11 cellular contexts compared by ENCODE assay signal in the genomic region with DNA sequence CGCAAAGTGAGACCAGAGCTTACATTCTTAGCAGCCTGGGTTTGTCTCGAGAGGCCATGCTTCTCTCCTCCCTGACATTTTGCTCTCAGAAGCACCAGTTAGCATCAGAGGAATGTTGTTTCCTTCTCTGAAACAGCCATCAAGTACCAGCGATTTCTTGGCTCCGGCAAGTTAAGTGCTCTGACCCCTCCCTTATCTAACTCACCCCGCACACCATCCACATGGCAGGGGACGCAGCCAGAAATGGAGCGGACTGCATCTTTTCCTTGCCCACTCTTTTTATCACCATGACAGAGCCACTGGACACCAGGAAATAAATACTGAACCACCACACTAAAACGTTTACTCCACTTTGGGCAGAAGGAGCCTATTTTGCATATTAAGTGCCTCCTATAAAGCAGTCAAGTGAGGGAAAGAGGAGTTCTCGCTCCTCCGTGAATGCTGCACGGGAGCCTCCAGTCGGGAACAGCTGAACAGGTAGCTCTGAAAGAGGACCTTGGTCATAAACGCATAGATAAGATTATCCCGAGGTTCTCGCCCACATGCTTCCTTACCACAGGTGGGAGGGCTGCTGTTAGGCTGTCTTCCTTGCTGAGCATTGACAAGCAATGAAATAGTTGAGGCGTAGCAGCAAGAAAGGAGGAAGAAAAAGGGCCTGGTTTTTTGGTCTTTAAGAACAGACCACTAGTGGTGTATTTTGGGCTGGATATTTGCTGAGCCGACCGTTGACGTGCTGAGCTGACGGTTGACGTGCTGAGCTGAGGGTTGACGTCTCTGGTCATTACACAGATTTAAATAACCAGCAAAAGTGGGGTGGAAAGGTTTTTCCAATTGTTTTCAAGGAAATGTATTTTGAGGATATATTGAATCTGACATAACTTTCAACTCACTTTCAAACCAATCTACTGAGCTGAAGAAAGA.
DNase-seq lines count a peak whose midpoint lies in the region; ATAC-seq and TF ChIP-seq lines count a peak whose summit lies in the region.
"Had no signal": no experiment of that assay in that cellular context is flagged by ENCODE, and none has a peak within 500 bp of the region (broad histone marks: within the 10 kb centered on the region; RNA-seq: fewer than 3 reads in every experiment).

No MANE protein-coding gene starts in this region.

- no peak for TF ChIP-seq EP300 in ovary (IDR thresholded peaks at IDR 0.05)

- peak overlapping the region in 2 of 4 donors; percentile 68 to 86 for H3K4me3 Mint-ChIP-seq in CD4-positive, CD25-positive, alpha-beta regulatory T cell
- no peak overlapping the region for H3K4me3 Mint-ChIP-seq in activated naive CD8-positive, alpha-beta T cell treated with anti-CD3 and anti-CD28 coated beads for 36 hours
- H3K4me3 Mint-ChIP-seq: activated CD8-positive, alpha-beta memory T cell treated with anti-CD3 and anti-CD28 coated beads, Interleukin-2, amount 10 ng/mL, durations not matched to agents 7 days and 5 days had no signal

- H3K4me1 ChIP-seq in CD4-positive, CD25-positive, alpha-beta regulatory T cell (ENCODE audit: control insufficient read depth, insufficient read depth, low read length, poor library complexity, severe bottlenecking), result peaks cover 14% of the 10 kb centered on the region
- peaks cover 48% of the 10 kb centered on the region for H3K4me1 ChIP-seq in left ventricle myocardium inferior
- H3K4me1 ChIP-seq in ovary (ENCODE audit: insufficient read depth), result peaks cover 11% of the 10 kb centered on the region

- H3K4me1 Mint-ChIP-seq in CD4-positive, CD25-positive, alpha-beta regulatory T cell, result peaks cover 9 to 25% (median 19%) of the 10 kb centered on the region in 4 donors
- peaks cover 34% of the 10 kb centered on the region for H3K4me1 Mint-ChIP-seq in activated naive CD8-positive, alpha-beta T cell treated with anti-CD3 and anti-CD28 coated beads for 36 hours

- DNase-seq in CD4-positive, CD25-positive, alpha-beta regulatory T cell, result no peak
- no peak for DNase-seq in activated naive CD8-positive, alpha-beta T cell treated with anti-CD3 and anti-CD28 coated beads for 36 hours
- DNase-seq in left ventricle myocardium inferior, result no peak
- peak; percentile 26 to 48 (median 34) for DNase-seq in ovary
- DNase-seq in OCI-M1 (lab: John Stamatoyannopoulos, UW), result no peak
- DNase-seq in SIG-M5 (lab: John Stamatoyannopoulos, UW), result no peak
- DNase-seq: activated CD8-positive, alpha-beta memory T cell treated with anti-CD3 and anti-CD28 coated beads, Interleukin-2, amount 10 ng/mL, durations not matched to agents 7 days and 5 days; effector CD8-positive, alpha-beta T cell had no signal

- H3K9me3 Mint-ChIP-seq in CD4-positive, CD25-positive, alpha-beta regulatory T cell, result no peaks in the 10 kb centered on the region
- H3K9me3 Mint-ChIP-seq in activated naive CD8-positive, alpha-beta T cell treated with anti-CD3 and anti-CD28 coated beads for 36 hours, result no peaks in the 10 kb centered on the region

- H3K27me3 ChIP-seq in CD4-positive, CD25-positive, alpha-beta regulatory T cell (ENCODE audit: control insufficient read depth, insufficient read depth, low read length), result no peaks in the 10 kb centered on the region
- H3K27me3 ChIP-seq in left ventricle myocardium inferior (ENCODE audit: low read depth) (no peaks in the 10 kb centered on the region), ovary (no peaks in the 10 kb centered on the region)

- H3K36me3 Mint-ChIP-seq in CD4-positive, CD25-positive, alpha-beta regulatory T cell, result peaks cover 23% of the 10 kb centered on the region
- peaks cover 9% of the 10 kb centered on the region for H3K36me3 Mint-ChIP-seq in activated naive CD8-positive, alpha-beta T cell treated with anti-CD3 and anti-CD28 coated beads for 36 hours

- no peak overlapping the region for H3K27ac ChIP-seq in CD4-positive, CD25-positive, alpha-beta regulatory T cell (ENCODE audit: insufficient read depth, low read length, poor library complexity, severe bottlenecking)
- H3K27ac ChIP-seq in left ventricle myocardium inferior (replicated peaks), result peak overlapping the region; percentile 98
- peak overlapping the region; percentile 47 to 94 for H3K27ac ChIP-seq in ovary

- ATAC-seq in CD4-positive, CD25-positive, alpha-beta regulatory T cell (ENCODE audit: low read depth in 2 of 2), result no peak
- ATAC-seq in HG02678 (IDR thresholded peaks at IDR 0.05; ENCODE audit: unreplicated experiment) (no peak), HG03457 (IDR thresholded peaks at IDR 0.05; ENCODE audit: unreplicated experiment) (no peak)
- ATAC-seq: activated CD8-positive, alpha-beta memory T cell treated with anti-CD3 and anti-CD28 coated beads, Interleukin-2, amount 10 ng/mL, durations not matched to agents 7 days and 5 days had no signal

- H3K27ac Mint-ChIP-seq in CD4-positive, CD25-positive, alpha-beta regulatory T cell, result peak overlapping the region in 2 of 3 donors; percentile 67 to 94
- H3K27ac Mint-ChIP-seq in activated naive CD8-positive, alpha-beta T cell treated with anti-CD3 and anti-CD28 coated beads for 36 hours, result peak overlapping the region; percentile 45
- H3K27ac Mint-ChIP-seq: activated CD8-positive, alpha-beta memory T cell treated with anti-CD3 and anti-CD28 coated beads, Interleukin-2, amount 10 ng/mL, durations not matched to agents 7 days and 5 days had no signal

- intact Hi-C loops in left ventricle myocardium inferior (cut with micrococcal nuclease), result loop anchor here (10.0 kb wide), 1 partner anchor 713 kb away; no protein-coding TSS in a partner anchor
- intact Hi-C loops in ovary (cut with DNase I), result no loop called here

- TF ChIP-seq POLR2A in ovary (IDR thresholded peaks at IDR 0.05), result no peak

- 53 to 66% (median 56%) methylated on average over 22 of the region's 22 CpGs for WGBS in ovary, 3 donors

- no peak overlapping the region for H3K4me3 ChIP-seq in CD4-positive, CD25-positive, alpha-beta regulatory T cell (ENCODE audit: low read depth, low read length)
- H3K4me3 ChIP-seq in left ventricle myocardium inferior, result peak overlapping the region; percentile 69
- H3K4me3 ChIP-seq in ovary, result no peak overlapping the region
- H3K4me3 ChIP-seq: mucosa of descending colon had no signal

- no peaks in the 10 kb centered on the region for H3K9me3 ChIP-seq in CD4-positive, CD25-positive, alpha-beta regulatory T cell (ENCODE audit: control insufficient read depth in 2 of 2, low read length in 2 of 2)
- H3K9me3 ChIP-seq in left ventricle myocardium inferior (replicated peaks) (no peaks in the 10 kb centered on the region), ovary (no peaks in the 10 kb centered on the region)
- H3K9me3 ChIP-seq: mucosa of descending colon had no signal

- TF ChIP-seq CTCF in left ventricle myocardium inferior (IDR thresholded peaks at IDR 0.05; ENCODE audit: borderline replicate concordance) (no peak), ovary (IDR thresholded peaks at IDR 0.05) (no peak)

- H3K27me3 Mint-ChIP-seq in CD4-positive, CD25-positive, alpha-beta regulatory T cell, result no peaks in the 10 kb centered on the region
- peaks cover 8% of the 10 kb centered on the region for H3K27me3 Mint-ChIP-seq in activated naive CD8-positive, alpha-beta T cell treated with anti-CD3 and anti-CD28 coated beads for 36 hours

- peaks cover 16% of the 10 kb centered on the region for H3K36me3 ChIP-seq in CD4-positive, CD25-positive, alpha-beta regulatory T cell (ENCODE audit: control insufficient read depth, insufficient read depth, low read length)
- peaks cover 45% of the 10 kb centered on the region for H3K36me3 ChIP-seq in left ventricle myocardium inferior
- no peaks in the 10 kb centered on the region for H3K36me3 ChIP-seq in ovary

Comparison
In these comparisons a context has a peak if more than half of its experiments do, and no peak if none do; other contexts are left out.
1. DNase-seq: peak in ovary (5 of 5); none in CD4-positive, CD25-positive, alpha-beta regulatory T cell (0 of 3), activated naive CD8-positive, alpha-beta T cell treated with anti-CD3 and anti-CD28 coated beads for 36 hours (single experiment), left ventricle myocardium inferior (single experiment), OCI-M1 (single experiment) and SIG-M5 (single experiment).